15 cellular contexts compared by ENCODE assay signal in the genomic region with DNA sequence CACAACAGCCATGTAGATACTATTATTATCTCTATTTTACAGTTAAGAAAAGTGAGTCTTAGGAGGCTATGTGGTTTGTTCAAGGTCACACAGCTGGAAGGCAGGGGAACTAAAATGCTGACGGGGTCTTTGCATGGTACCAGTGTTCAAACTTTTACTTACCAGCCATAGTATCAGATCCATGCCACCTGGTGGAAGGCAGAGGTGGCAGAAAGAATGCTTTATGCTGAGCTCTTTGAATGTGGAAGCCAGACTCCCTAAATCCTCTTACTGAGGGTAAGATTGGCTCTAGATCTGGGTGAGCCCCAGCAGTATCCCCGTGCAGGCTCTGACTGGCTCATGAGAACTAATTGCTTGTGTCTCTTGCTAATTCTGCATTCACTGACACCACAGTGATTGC. TPM values are rescaled to one million over a fixed set of nuclear protein-coding genes. Genes with fewer than 3 reads are reported as not detected.
DNase-seq lines count a peak whose midpoint lies in the region; ATAC-seq and TF ChIP-seq lines count a peak whose summit lies in the region.
"Had no signal": no experiment of that assay in that cellular context is flagged by ENCODE, and none has a peak within 500 bp of the region (broad histone marks: within the 10 kb centered on the region; RNA-seq: fewer than 3 reads in every experiment).

No MANE protein-coding gene starts in this region.

- no peaks in the 10 kb centered on the region for H3K36me3 ChIP-seq in WERI-Rb-1
- no peaks in the 10 kb centered on the region for H3K36me3 ChIP-seq in CD8-positive, alpha-beta memory T cell (ENCODE audit: insufficient read depth, low read length)

- intact Hi-C loops in dorsolateral prefrontal cortex (cut with DNase I) = no loop called here

- H3K27ac Mint-ChIP-seq in HFFc6 = no peak overlapping the region
- no peak overlapping the region for H3K27ac Mint-ChIP-seq in CD8-positive, alpha-beta memory T cell
- H3K27ac Mint-ChIP-seq: activated naive CD4-positive, alpha-beta T cell treated with anti-CD3 and anti-CD28 coated beads, Interleukin-2, amount 10 ng/mL, durations not matched to agents 7 days and 5 days had no signal

- H3K4me3 ChIP-seq in WERI-Rb-1 (ENCODE audit: low read depth, low read length) (no peak overlapping the region), fibroblast of mammary gland (ENCODE audit: control insufficient read depth, low read depth, low read length) (no peak overlapping the region), dorsolateral prefrontal cortex (no peak overlapping the region)
- H3K4me3 ChIP-seq in CD8-positive, alpha-beta memory T cell (ENCODE audit: low read length) = no peak overlapping the region

- peaks cover 8% of the 10 kb centered on the region; the same call in 1 of the 2 replicates for H3K36me3 Mint-ChIP-seq in HFFc6 (ENCODE audit: low read depth)
- peaks cover 0 to 4% (median 0%) of the 10 kb centered on the region in 3 donors for H3K36me3 Mint-ChIP-seq in CD8-positive, alpha-beta memory T cell
- H3K36me3 Mint-ChIP-seq: activated naive CD4-positive, alpha-beta T cell treated with anti-CD3 and anti-CD28 coated beads, Interleukin-2, amount 10 ng/mL, durations not matched to agents 7 days and 5 days had no signal

- in situ Hi-C loops in ACHN (cut with HindIII; ENCODE audit: low pct_ligation_motif_present, low pct_unique_long_range_greater_than_20kb, low sequenced_read_pairs) = no loop called here

- ATAC-seq in GM21390 (IDR thresholded peaks at IDR 0.05; ENCODE audit: unreplicated experiment) = no peak
- ATAC-seq: left ventricle myocardium superior; stimulated activated naive CD8-positive, alpha-beta T cell treated with anti-CD3 and anti-CD28 coated beads, Interleukin-15, Interleukin-2, amounts not matched to agents 100 U/mL and 50 U/mL, for 24 hours had no signal

- POLR2A ChIA-PET in CD8-positive, alpha-beta memory T cell (lab: Charles Lee) = no interaction called here

- peak; percentile 46 for TF ChIP-seq CTCF in HFFc6 (IDR thresholded peaks at IDR 0.05)
- 0 out of 2 replicates have a peak, but pooled peaks have one; percentile 1 for TF ChIP-seq CTCF in WERI-Rb-1 (IDR thresholded peaks at IDR 0.05; ENCODE audit: low read depth, low read length)
- TF ChIP-seq CTCF in fibroblast of mammary gland (conservative IDR thresholded peaks at IDR 0.05; ENCODE audit: control insufficient read depth, insufficient read depth, low read depth, low read length) = peak; percentile 19
- peak in 2 of 56 donors; percentile 6 to 13 for TF ChIP-seq CTCF in dorsolateral prefrontal cortex (IDR thresholded peaks at IDR 0.05 in 54 of 56, conservative IDR thresholded peaks at IDR 0.05 in 2 of 56; ENCODE audit: low read depth in 1 of 56, partially characterized antibody in 56 of 56)

- no peaks in the 10 kb centered on the region for H3K4me1 ChIP-seq in CD8-positive, alpha-beta memory T cell (ENCODE audit: insufficient read depth, low read length)

- H3K4me3 Mint-ChIP-seq in HFFc6 = no peak overlapping the region
- no peak overlapping the region for H3K4me3 Mint-ChIP-seq in CD8-positive, alpha-beta memory T cell
- H3K4me3 Mint-ChIP-seq: activated naive CD4-positive, alpha-beta T cell treated with anti-CD3 and anti-CD28 coated beads, Interleukin-2, amount 10 ng/mL, durations not matched to agents 7 days and 5 days had no signal

- H3K27me3 ChIP-seq in WERI-Rb-1 (ENCODE audit: insufficient read depth, low read depth, severe bottlenecking) (peaks cover 32% of the 10 kb centered on the region), dorsolateral prefrontal cortex (no peaks in the 10 kb centered on the region)
- no peaks in the 10 kb centered on the region for H3K27me3 ChIP-seq in CD8-positive, alpha-beta memory T cell (ENCODE audit: insufficient read depth, low read length, poor library complexity, severe bottlenecking)

- DNase-seq in ACHN (peak; percentile 22), HFFc6 (no peak), WERI-Rb-1 (peak; percentile 19), fibroblast of mammary gland (ENCODE audit: low read depth) (no peak), DMS114 treated with DMSO at 0.1 percent for 48 hours (lab: John Stamatoyannopoulos, UW; ENCODE audit: unreplicated experiment) (no peak), dorsolateral prefrontal cortex (no peak)
- no peak for DNase-seq in CD8-positive, alpha-beta memory T cell
- DNase-seq: activated CD4-positive, alpha-beta T cell treated with anti-CD3 and anti-CD28 coated beads for 1 hour; activated naive CD4-positive, alpha-beta T cell treated with anti-CD3 and anti-CD28 coated beads, Interleukin-2, amount 10 ng/mL, durations not matched to agents 7 days and 5 days; effector CD8-positive, alpha-beta T cell; left ventricle myocardium superior; NCI-H2081; stimulated activated naive CD8-positive, alpha-beta T cell treated with anti-CD3 and anti-CD28 coated beads, Interleukin-15, Interleukin-2, amounts not matched to agents 100 U/mL and 50 U/mL, for 24 hours; T-helper 2 cell had no signal

- CTCF ChIA-PET in CD8-positive, alpha-beta memory T cell (lab: Charles Lee) = interaction anchor here (0.8 kb wide), 1 partner anchor 85 kb away, joined by 3 read pairs; no protein-coding TSS in a partner anchor

- H3K9me3 ChIP-seq in WERI-Rb-1 (ENCODE audit: severe bottlenecking) = no peaks in the 10 kb centered on the region
- H3K9me3 ChIP-seq in CD8-positive, alpha-beta memory T cell (ENCODE audit: low read length) = no peaks in the 10 kb centered on the region

- peaks cover 18% of the 10 kb centered on the region for H3K4me1 Mint-ChIP-seq in HFFc6 (ENCODE audit: low read depth)
- peaks cover 9 to 11% (median 9%) of the 10 kb centered on the region in 3 donors for H3K4me1 Mint-ChIP-seq in CD8-positive, alpha-beta memory T cell

- 0 out of 2 replicates have a peak, but pooled peaks cover 7% of the 10 kb centered on the region for H3K9me3 Mint-ChIP-seq in HFFc6
- no peaks in the 10 kb centered on the region for H3K9me3 Mint-ChIP-seq in CD8-positive, alpha-beta memory T cell

- H3K27me3 Mint-ChIP-seq in HFFc6 (ENCODE audit: insufficient read depth) = no peaks in the 10 kb centered on the region; the same call in 1 of the 2 replicates
- peaks cover 0 to 2% of the 10 kb centered on the region in 2 donors for H3K27me3 Mint-ChIP-seq in CD8-positive, alpha-beta memory T cell

- H3K27ac ChIP-seq in WERI-Rb-1 (no peak overlapping the region), dorsolateral prefrontal cortex (peak overlapping the region in 3 of 59 donors; percentile 9 to 39 (median 20))
- H3K27ac ChIP-seq in CD8-positive, alpha-beta memory T cell (ENCODE audit: low read depth, low read length) = no peak overlapping the region

RNA-seq across cellular contexts. Expression of a gene that starts 54.3 kb away (rescaled TPM):
- total RNA-seq in HFFc6 (2021; fragmentation: NEBNext Ultra II Directional; extraction: Animal tissue kit (Norgen Biotek cat#: 25700)) = 10 to 100 TPM; 12.4 to 34.9 (median 31.8) TPM
- 1 to 10 TPM in 1 of 2 experiments, under 1 TPM in 1; 0.42 to 1.2 TPM for total RNA-seq in CD8-positive, alpha-beta memory T cell
- 1.1 TPM for polyA plus RNA-seq in CD8-positive, alpha-beta memory T cell
- 100 to 1,000 TPM in 5 of 120 experiments, 10 to 100 TPM in 115; 43.9 to 157 (median 68.6) TPM for total RNA-seq in dorsolateral prefrontal cortex

Comparison
In these comparisons a context has a peak if more than half of its experiments do, and no peak if none do; other contexts are left out.
1. DNase-seq: peak in ACHN (single experiment) and WERI-Rb-1 (single experiment); none in HFFc6 (single experiment), fibroblast of mammary gland (single experiment), CD8-positive, alpha-beta memory T cell (0 of 5), DMS114 treated with DMSO at 0.1 percent for 48 hours (single experiment) and dorsolateral prefrontal cortex (0 of 10).
2. RNA of a gene that starts 54.3 kb away (total RNA-seq): 43.9 to 157 TPM in dorsolateral prefrontal cortex and 12.4 to 34.9 TPM in HFFc6; 0.42 to 1.2 TPM in CD8-positive, alpha-beta memory T cell; every median in the first group is over 4 times any median in the second.